ENCODE assay signal across 1 cellular context in the genomic region with DNA sequence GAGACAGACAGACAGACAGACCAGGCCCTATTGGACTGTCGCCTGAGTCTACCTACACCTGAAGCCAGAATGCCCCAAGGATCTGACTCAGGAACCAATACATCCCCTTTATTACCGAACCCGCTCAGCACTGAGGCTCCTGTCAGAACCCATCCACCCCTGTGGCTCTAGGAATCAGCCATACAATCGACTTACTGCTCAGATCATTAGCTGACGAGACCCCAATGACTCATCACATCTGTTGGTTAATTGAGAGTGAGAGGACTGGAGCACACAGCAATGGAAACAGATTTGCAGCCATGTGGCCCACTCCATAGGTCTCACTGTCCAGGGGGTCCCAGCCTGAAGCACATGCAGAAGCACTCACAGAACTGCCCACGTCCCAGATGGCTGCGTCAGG.
TF ChIP-seq lines count a peak whose summit lies in the region.

No MANE protein-coding gene starts in this region.

TF ChIP-seq in SK-N-SH, 30 proteins besides CTCF, POLR2A, EP300 and RAD21 (continued from another document):
- TF ChIP-seq MEF2A (IDR thresholded peaks at IDR 0.05; ENCODE audit: borderline replicate concordance, low read depth), result no peak
- TF ChIP-seq, protein P1, sequence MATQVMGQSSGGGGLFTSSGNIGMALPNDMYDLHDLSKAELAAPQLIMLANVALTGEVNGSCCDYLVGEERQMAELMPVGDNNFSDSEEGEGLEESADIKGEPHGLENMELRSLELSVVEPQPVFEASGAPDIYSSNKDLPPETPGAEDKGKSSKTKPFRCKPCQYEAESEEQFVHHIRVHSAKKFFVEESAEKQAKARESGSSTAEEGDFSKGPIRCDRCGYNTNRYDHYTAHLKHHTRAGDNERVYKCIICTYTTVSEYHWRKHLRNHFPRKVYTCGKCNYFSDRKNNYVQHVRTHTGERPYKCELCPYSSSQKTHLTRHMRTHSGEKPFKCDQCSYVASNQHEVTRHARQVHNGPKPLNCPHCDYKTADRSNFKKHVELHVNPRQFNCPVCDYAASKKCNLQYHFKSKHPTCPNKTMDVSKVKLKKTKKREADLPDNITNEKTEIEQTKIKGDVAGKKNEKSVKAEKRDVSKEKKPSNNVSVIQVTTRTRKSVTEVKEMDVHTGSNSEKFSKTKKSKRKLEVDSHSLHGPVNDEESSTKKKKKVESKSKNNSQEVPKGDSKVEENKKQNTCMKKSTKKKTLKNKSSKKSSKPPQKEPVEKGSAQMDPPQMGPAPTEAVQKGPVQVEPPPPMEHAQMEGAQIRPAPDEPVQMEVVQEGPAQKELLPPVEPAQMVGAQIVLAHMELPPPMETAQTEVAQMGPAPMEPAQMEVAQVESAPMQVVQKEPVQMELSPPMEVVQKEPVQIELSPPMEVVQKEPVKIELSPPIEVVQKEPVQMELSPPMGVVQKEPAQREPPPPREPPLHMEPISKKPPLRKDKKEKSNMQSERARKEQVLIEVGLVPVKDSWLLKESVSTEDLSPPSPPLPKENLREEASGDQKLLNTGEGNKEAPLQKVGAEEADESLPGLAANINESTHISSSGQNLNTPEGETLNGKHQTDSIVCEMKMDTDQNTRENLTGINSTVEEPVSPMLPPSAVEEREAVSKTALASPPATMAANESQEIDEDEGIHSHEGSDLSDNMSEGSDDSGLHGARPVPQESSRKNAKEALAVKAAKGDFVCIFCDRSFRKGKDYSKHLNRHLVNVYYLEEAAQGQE (IDR thresholded peaks at IDR 0.05; ENCODE audit: low read depth, low read length), result no peak
- TF ChIP-seq, protein P2, sequence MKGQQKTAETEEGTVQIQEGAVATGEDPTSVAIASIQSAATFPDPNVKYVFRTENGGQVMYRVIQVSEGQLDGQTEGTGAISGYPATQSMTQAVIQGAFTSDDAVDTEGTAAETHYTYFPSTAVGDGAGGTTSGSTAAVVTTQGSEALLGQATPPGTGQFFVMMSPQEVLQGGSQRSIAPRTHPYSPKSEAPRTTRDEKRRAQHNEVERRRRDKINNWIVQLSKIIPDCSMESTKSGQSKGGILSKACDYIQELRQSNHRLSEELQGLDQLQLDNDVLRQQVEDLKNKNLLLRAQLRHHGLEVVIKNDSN (IDR thresholded peaks at IDR 0.05; ENCODE audit: borderline replicate concordance, low read depth), result no peak
- no peak for TF ChIP-seq TAF1 (IDR thresholded peaks at IDR 0.05; ENCODE audit: borderline replicate concordance, low read depth, low read length)
- TF ChIP-seq FOSL2 (IDR thresholded peaks at IDR 0.05; ENCODE audit: borderline replicate concordance, low read depth), result no peak
- no peak for TF ChIP-seq MXI1 (IDR thresholded peaks at IDR 0.05; ENCODE audit: low read depth, low read length)
- TF ChIP-seq SIN3A (IDR thresholded peaks at IDR 0.05; ENCODE audit: borderline replicate concordance, low read depth, low read length), result no peak
- TF ChIP-seq RCOR1 (IDR thresholded peaks at IDR 0.05; ENCODE audit: low read length), result no peak
- TF ChIP-seq NRF1 (IDR thresholded peaks at IDR 0.05; ENCODE audit: low read depth, low read length), result no peak
- TF ChIP-seq GABPA (IDR thresholded peaks at IDR 0.05; ENCODE audit: low read depth), result no peak
- TF ChIP-seq SMC3 (IDR thresholded peaks at IDR 0.05; ENCODE audit: low read depth, low read length), result no peak
- no peak for TF ChIP-seq RFX5 (IDR thresholded peaks at IDR 0.05; ENCODE audit: low read length)
- TF ChIP-seq YY1 (IDR thresholded peaks at IDR 0.05; ENCODE audit: low read depth), result no peak
- TF ChIP-seq POLR2AphosphoS5 (IDR thresholded peaks at IDR 0.05; ENCODE audit: low read depth, low read length), result no peak
- TF ChIP-seq EZH2phosphoT487 (IDR thresholded peaks at IDR 0.05; ENCODE audit: borderline replicate concordance, low read depth), result no peak
- TF ChIP-seq GATA2 (CRISPR knock-in tag; IDR thresholded peaks at IDR 0.05), result no peak
- no peak for TF ChIP-seq FOXM1 (IDR thresholded peaks at IDR 0.05; ENCODE audit: low read depth)
- no peak for TF ChIP-seq NFIC (IDR thresholded peaks at IDR 0.05; ENCODE audit: borderline replicate concordance)
